In the genomic region with DNA sequence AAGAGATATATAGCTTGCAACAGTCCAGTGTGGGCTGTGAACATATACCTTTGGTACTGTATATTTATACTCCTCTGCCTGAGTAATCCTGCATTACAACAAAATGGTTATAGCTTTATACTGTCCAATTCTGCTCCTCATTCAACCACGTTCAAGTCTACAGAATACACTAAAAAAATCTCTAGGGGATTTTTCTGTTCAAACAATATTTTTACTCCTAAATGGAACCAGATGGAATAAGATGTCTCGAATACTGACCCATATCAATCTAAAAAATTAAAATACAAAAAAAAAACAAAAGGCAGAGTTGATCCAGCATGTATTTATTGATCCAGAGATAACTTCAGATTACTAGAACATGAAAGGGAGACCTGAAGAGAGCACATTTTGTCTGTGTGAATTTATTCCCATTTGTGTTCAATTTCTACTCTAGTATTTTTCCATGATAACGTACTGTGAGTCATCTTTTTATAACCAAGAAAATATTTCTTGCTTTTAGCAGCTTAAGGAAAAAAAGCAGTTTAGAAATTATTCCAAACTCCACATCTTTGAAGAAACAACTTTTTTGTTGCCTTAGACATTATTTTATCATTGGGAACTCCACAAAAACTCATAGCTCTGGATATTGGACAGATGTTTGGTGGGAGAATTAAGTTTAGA, we compare ENCODE assay signal across 15 cellular contexts.
"Had no signal": no experiment of that assay in that cellular context is flagged by ENCODE, and none has a peak within 500 bp of the region (broad histone marks: within the 10 kb centered on the region; RNA-seq: fewer than 3 reads in every experiment).

No MANE protein-coding gene starts in this region.

- ATAC-seq: activated T-cell treated with anti-CD3 and anti-CD28 coated beads, Interleukin-2, amount 50 U/mL, for 72 hours; effector memory CD8-positive, alpha-beta T cell; gastrocnemius medialis; lower lobe of right lung; natural killer cell treated with Interleukin-12 subunit alpha and Interleukin-12 subunit beta and Interleukin-15 and Interleukin-18, amount 100 ng/mL, for 72 hours; stimulated activated naive B cell treated with anti-CD40 and anti-IgM and Interleukin-4, amounts not matched to agents 10 μg/mL and 1 μg/mL and 100 μg/mL, for 72 hours; T-helper 17 cell had no signal

- H3K79me2 ChIP-seq: parathyroid adenoma had no signal

- H3K4me3 ChIP-seq: gastrocnemius medialis, lower lobe of right lung, tibial nerve had no signal

- H3K4me1 ChIP-seq: gastrocnemius medialis, lower lobe of right lung, parathyroid adenoma had no signal

- H3K9me3 ChIP-seq: gastrocnemius medialis, lower lobe of right lung, neutrophil, tibial nerve had no signal

- H2AFZ ChIP-seq: parathyroid adenoma had no signal

- H3K36me3 ChIP-seq: gastrocnemius medialis, lower lobe of right lung, neutrophil, tibial nerve had no signal

- H3K27me3 ChIP-seq: gastrocnemius medialis, neutrophil, tibial nerve had no signal

- H3K27ac ChIP-seq: gastrocnemius medialis, lower lobe of right lung, neutrophil, parathyroid adenoma, VCaP had no signal

- DNase-seq: activated CD4-positive, CD25-positive, alpha-beta regulatory T cell treated with anti-CD3 and anti-CD28 coated beads, Interleukin-2, amount 50 U/mL, for 72 hours; activated effector memory CD4-positive, alpha-beta T cell treated with anti-CD3 and anti-CD28 coated beads, Interleukin-2, amount 50 U/mL, for 16 hours; activated naive CD4-positive, alpha-beta T cell treated with anti-CD3 and anti-CD28 coated beads, Interleukin-2, amount 50 U/mL, for 16 hours; activated T-cell treated with anti-CD3 and anti-CD28 coated beads, Interleukin-2, amount 50 U/mL, for 72 hours; effector memory CD8-positive, alpha-beta T cell; gastrocnemius medialis; head of caudate nucleus; lower lobe of right lung; stimulated activated naive B cell treated with anti-CD40 and anti-IgM and Interleukin-4, amounts not matched to agents 10 μg/mL and 1 μg/mL and 100 μg/mL, for 72 hours; T-helper 17 cell had no signal
